1 cellular context compared by ENCODE assay signal in the genomic region with DNA sequence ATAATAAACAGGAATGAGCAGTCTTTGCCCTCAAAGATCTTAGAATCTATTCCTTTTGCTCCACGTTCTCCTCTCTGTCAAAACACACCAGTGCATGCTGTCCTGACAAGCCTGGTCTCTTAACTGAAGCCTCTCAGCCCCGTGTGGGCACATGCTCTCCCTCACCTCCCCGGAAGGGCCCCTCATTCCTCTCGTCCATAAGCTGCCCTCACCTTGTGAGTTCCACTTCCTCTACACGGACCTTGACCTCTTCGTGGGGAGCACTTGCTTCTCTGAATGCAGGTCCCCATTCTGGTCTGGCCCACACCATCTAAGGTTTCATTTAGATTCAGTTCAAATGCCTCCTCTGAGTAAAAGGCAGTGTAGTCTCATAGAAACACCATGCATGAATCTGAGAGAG.
TF ChIP-seq lines count a peak whose summit lies in the region.

No MANE protein-coding gene starts in this region.

TF ChIP-seq in GM12878, 131 proteins besides CTCF, POLR2A, EP300 and RAD21 (continued from another document and continues in another):
- no peak for TF ChIP-seq MEF2A (IDR thresholded peaks at IDR 0.05; ENCODE audit: insufficient read depth, low read depth, low read length)
- no peak for TF ChIP-seq ASH2L (IDR thresholded peaks at IDR 0.05; ENCODE audit: borderline replicate concordance, low read depth)
- TF ChIP-seq RELA (IDR thresholded peaks at IDR 0.05; ENCODE audit: borderline replicate concordance, partially characterized antibody): no peak
- TF ChIP-seq HDAC2 (IDR thresholded peaks at IDR 0.05): no peak
- TF ChIP-seq ZBED1 (IDR thresholded peaks at IDR 0.05; ENCODE audit: borderline replicate concordance): no peak
- TF ChIP-seq, protein P1, sequence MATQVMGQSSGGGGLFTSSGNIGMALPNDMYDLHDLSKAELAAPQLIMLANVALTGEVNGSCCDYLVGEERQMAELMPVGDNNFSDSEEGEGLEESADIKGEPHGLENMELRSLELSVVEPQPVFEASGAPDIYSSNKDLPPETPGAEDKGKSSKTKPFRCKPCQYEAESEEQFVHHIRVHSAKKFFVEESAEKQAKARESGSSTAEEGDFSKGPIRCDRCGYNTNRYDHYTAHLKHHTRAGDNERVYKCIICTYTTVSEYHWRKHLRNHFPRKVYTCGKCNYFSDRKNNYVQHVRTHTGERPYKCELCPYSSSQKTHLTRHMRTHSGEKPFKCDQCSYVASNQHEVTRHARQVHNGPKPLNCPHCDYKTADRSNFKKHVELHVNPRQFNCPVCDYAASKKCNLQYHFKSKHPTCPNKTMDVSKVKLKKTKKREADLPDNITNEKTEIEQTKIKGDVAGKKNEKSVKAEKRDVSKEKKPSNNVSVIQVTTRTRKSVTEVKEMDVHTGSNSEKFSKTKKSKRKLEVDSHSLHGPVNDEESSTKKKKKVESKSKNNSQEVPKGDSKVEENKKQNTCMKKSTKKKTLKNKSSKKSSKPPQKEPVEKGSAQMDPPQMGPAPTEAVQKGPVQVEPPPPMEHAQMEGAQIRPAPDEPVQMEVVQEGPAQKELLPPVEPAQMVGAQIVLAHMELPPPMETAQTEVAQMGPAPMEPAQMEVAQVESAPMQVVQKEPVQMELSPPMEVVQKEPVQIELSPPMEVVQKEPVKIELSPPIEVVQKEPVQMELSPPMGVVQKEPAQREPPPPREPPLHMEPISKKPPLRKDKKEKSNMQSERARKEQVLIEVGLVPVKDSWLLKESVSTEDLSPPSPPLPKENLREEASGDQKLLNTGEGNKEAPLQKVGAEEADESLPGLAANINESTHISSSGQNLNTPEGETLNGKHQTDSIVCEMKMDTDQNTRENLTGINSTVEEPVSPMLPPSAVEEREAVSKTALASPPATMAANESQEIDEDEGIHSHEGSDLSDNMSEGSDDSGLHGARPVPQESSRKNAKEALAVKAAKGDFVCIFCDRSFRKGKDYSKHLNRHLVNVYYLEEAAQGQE (IDR thresholded peaks at IDR 0.05; ENCODE audit: low read depth, low read length): no peak
- no peak for TF ChIP-seq MXI1 (IDR thresholded peaks at IDR 0.05; ENCODE audit: low read depth, low read length)
- TF ChIP-seq CHD1 (IDR thresholded peaks at IDR 0.05; ENCODE audit: low read depth, low read length): no peak
- TF ChIP-seq IRF4 (IDR thresholded peaks at IDR 0.05; ENCODE audit: low read depth, low read length): peak; percentile 34; the same call in 1 of the 2 replicates
- TF ChIP-seq ZZZ3 (IDR thresholded peaks at IDR 0.05; ENCODE audit: control insufficient read depth, insufficient read length, low read depth): no peak
- TF ChIP-seq, protein P2, sequence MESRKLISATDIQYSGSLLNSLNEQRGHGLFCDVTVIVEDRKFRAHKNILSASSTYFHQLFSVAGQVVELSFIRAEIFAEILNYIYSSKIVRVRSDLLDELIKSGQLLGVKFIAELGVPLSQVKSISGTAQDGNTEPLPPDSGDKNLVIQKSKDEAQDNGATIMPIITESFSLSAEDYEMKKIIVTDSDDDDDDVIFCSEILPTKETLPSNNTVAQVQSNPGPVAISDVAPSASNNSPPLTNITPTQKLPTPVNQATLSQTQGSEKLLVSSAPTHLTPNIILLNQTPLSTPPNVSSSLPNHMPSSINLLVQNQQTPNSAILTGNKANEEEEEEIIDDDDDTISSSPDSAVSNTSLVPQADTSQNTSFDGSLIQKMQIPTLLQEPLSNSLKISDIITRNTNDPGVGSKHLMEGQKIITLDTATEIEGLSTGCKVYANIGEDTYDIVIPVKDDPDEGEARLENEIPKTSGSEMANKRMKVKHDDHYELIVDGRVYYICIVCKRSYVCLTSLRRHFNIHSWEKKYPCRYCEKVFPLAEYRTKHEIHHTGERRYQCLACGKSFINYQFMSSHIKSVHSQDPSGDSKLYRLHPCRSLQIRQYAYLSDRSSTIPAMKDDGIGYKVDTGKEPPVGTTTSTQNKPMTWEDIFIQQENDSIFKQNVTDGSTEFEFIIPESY (IDR thresholded peaks at IDR 0.05): no peak
- TF ChIP-seq, protein P3, sequence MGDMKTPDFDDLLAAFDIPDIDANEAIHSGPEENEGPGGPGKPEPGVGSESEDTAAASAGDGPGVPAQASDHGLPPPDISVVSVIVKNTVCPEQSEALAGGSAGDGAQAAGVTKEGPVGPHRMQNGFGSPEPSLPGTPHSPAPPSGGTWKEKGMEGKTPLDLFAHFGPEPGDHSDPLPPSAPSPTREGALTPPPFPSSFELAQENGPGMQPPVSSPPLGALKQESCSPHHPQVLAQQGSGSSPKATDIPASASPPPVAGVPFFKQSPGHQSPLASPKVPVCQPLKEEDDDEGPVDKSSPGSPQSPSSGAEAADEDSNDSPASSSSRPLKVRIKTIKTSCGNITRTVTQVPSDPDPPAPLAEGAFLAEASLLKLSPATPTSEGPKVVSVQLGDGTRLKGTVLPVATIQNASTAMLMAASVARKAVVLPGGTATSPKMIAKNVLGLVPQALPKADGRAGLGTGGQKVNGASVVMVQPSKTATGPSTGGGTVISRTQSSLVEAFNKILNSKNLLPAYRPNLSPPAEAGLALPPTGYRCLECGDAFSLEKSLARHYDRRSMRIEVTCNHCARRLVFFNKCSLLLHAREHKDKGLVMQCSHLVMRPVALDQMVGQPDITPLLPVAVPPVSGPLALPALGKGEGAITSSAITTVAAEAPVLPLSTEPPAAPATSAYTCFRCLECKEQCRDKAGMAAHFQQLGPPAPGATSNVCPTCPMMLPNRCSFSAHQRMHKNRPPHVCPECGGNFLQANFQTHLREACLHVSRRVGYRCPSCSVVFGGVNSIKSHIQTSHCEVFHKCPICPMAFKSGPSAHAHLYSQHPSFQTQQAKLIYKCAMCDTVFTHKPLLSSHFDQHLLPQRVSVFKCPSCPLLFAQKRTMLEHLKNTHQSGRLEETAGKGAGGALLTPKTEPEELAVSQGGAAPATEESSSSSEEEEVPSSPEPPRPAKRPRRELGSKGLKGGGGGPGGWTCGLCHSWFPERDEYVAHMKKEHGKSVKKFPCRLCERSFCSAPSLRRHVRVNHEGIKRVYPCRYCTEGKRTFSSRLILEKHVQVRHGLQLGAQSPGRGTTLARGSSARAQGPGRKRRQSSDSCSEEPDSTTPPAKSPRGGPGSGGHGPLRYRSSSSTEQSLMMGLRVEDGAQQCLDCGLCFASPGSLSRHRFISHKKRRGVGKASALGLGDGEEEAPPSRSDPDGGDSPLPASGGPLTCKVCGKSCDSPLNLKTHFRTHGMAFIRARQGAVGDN (IDR thresholded peaks at IDR 0.05): peak; percentile 98
- TF ChIP-seq NR2C2 (IDR thresholded peaks at IDR 0.05; ENCODE audit: borderline replicate concordance, control insufficient read depth, insufficient read length, low read depth): no peak
- TF ChIP-seq JUND (IDR thresholded peaks at IDR 0.05; ENCODE audit: low read depth, low read length): no peak
- TF ChIP-seq, protein P4, sequence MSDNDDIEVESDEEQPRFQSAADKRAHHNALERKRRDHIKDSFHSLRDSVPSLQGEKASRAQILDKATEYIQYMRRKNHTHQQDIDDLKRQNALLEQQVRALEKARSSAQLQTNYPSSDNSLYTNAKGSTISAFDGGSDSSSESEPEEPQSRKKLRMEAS (IDR thresholded peaks at IDR 0.05; ENCODE audit: low read depth, low read length): peak; percentile 31; the same call in 1 of the 2 replicates
- TF ChIP-seq FOXM1 (IDR thresholded peaks at IDR 0.05; ENCODE audit: low read depth, low read length): no peak
- TF ChIP-seq, protein P5, sequence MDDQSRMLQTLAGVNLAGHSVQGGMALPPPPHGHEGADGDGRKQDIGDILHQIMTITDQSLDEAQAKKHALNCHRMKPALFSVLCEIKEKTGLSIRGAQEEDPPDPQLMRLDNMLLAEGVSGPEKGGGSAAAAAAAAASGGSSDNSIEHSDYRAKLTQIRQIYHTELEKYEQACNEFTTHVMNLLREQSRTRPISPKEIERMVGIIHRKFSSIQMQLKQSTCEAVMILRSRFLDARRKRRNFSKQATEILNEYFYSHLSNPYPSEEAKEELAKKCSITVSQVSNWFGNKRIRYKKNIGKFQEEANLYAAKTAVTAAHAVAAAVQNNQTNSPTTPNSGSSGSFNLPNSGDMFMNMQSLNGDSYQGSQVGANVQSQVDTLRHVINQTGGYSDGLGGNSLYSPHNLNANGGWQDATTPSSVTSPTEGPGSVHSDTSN (IDR thresholded peaks at IDR 0.05; ENCODE audit: insufficient replicate concordance, low read depth, low read length): no peak
- no peak for TF ChIP-seq SIN3A (IDR thresholded peaks at IDR 0.05; ENCODE audit: low read depth, low read length)
- TF ChIP-seq, protein P6, sequence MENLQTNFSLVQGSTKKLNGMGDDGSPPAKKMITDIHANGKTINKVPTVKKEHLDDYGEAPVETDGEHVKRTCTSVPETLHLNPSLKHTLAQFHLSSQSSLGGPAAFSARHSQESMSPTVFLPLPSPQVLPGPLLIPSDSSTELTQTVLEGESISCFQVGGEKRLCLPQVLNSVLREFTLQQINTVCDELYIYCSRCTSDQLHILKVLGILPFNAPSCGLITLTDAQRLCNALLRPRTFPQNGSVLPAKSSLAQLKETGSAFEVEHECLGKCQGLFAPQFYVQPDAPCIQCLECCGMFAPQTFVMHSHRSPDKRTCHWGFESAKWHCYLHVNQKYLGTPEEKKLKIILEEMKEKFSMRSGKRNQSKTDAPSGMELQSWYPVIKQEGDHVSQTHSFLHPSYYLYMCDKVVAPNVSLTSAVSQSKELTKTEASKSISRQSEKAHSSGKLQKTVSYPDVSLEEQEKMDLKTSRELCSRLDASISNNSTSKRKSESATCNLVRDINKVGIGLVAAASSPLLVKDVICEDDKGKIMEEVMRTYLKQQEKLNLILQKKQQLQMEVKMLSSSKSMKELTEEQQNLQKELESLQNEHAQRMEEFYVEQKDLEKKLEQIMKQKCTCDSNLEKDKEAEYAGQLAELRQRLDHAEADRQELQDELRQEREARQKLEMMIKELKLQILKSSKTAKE (IDR thresholded peaks at IDR 0.05; ENCODE audit: low read depth, poor library complexity, severe bottlenecking): no peak
- TF ChIP-seq RFX5 (IDR thresholded peaks at IDR 0.05; ENCODE audit: low read depth, low read length): no peak
- TF ChIP-seq, protein P7, sequence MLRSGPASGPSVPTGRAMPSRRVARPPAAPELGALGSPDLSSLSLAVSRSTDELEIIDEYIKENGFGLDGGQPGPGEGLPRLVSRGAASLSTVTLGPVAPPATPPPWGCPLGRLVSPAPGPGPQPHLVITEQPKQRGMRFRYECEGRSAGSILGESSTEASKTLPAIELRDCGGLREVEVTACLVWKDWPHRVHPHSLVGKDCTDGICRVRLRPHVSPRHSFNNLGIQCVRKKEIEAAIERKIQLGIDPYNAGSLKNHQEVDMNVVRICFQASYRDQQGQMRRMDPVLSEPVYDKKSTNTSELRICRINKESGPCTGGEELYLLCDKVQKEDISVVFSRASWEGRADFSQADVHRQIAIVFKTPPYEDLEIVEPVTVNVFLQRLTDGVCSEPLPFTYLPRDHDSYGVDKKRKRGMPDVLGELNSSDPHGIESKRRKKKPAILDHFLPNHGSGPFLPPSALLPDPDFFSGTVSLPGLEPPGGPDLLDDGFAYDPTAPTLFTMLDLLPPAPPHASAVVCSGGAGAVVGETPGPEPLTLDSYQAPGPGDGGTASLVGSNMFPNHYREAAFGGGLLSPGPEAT (IDR thresholded peaks at IDR 0.05; ENCODE audit: low read depth): no peak
- no peak for TF ChIP-seq BCL11A (IDR thresholded peaks at IDR 0.05; ENCODE audit: low read depth, low read length)
- TF ChIP-seq RBBP5 (conservative IDR thresholded peaks at IDR 0.05): no peak
- TF ChIP-seq YY1 (IDR thresholded peaks at IDR 0.05; ENCODE audit: low read depth, low read length): no peak
- TF ChIP-seq, protein P8, sequence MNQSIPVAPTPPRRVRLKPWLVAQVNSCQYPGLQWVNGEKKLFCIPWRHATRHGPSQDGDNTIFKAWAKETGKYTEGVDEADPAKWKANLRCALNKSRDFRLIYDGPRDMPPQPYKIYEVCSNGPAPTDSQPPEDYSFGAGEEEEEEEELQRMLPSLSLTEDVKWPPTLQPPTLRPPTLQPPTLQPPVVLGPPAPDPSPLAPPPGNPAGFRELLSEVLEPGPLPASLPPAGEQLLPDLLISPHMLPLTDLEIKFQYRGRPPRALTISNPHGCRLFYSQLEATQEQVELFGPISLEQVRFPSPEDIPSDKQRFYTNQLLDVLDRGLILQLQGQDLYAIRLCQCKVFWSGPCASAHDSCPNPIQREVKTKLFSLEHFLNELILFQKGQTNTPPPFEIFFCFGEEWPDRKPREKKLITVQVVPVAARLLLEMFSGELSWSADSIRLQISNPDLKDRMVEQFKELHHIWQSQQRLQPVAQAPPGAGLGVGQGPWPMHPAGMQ (IDR thresholded peaks at IDR 0.05; ENCODE audit: borderline replicate concordance): no peak
- no peak for TF ChIP-seq SRF (IDR thresholded peaks at IDR 0.05; ENCODE audit: low read depth in 2 of 2, low read length in 2 of 2)
- TF ChIP-seq SREBF2 (IDR thresholded peaks at IDR 0.05; ENCODE audit: low read length): no peak
- TF ChIP-seq, protein P9, sequence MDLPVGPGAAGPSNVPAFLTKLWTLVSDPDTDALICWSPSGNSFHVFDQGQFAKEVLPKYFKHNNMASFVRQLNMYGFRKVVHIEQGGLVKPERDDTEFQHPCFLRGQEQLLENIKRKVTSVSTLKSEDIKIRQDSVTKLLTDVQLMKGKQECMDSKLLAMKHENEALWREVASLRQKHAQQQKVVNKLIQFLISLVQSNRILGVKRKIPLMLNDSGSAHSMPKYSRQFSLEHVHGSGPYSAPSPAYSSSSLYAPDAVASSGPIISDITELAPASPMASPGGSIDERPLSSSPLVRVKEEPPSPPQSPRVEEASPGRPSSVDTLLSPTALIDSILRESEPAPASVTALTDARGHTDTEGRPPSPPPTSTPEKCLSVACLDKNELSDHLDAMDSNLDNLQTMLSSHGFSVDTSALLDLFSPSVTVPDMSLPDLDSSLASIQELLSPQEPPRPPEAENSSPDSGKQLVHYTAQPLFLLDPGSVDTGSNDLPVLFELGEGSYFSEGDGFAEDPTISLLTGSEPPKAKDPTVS (IDR thresholded peaks at IDR 0.05; ENCODE audit: low read depth, low read length): no peak
- no peak for TF ChIP-seq HDAC6 (IDR thresholded peaks at IDR 0.05; ENCODE audit: unreplicated experiment)
- no peak for TF ChIP-seq TCF12 (IDR thresholded peaks at IDR 0.05; ENCODE audit: low read depth, low read length)
- TF ChIP-seq EZH2 (IDR thresholded peaks at IDR 0.05; ENCODE audit: borderline replicate concordance, control insufficient read depth, low read depth, low read length): no peak
- peak; percentile 61 for TF ChIP-seq SP1 (IDR thresholded peaks at IDR 0.05; ENCODE audit: low read depth, low read length)
- TF ChIP-seq NRF1 (conservative IDR thresholded peaks at IDR 0.05; ENCODE audit: low read depth, low read length): no peak
- TF ChIP-seq, protein P10, sequence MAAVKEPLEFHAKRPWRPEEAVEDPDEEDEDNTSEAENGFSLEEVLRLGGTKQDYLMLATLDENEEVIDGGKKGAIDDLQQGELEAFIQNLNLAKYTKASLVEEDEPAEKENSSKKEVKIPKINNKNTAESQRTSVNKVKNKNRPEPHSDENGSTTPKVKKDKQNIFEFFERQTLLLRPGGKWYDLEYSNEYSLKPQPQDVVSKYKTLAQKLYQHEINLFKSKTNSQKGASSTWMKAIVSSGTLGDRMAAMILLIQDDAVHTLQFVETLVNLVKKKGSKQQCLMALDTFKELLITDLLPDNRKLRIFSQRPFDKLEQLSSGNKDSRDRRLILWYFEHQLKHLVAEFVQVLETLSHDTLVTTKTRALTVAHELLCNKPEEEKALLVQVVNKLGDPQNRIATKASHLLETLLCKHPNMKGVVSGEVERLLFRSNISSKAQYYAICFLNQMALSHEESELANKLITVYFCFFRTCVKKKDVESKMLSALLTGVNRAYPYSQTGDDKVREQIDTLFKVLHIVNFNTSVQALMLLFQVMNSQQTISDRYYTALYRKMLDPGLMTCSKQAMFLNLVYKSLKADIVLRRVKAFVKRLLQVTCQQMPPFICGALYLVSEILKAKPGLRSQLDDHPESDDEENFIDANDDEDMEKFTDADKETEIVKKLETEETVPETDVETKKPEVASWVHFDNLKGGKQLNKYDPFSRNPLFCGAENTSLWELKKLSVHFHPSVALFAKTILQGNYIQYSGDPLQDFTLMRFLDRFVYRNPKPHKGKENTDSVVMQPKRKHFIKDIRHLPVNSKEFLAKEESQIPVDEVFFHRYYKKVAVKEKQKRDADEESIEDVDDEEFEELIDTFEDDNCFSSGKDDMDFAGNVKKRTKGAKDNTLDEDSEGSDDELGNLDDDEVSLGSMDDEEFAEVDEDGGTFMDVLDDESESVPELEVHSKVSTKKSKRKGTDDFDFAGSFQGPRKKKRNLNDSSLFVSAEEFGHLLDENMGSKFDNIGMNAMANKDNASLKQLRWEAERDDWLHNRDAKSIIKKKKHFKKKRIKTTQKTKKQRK (IDR thresholded peaks at IDR 0.05; ENCODE audit: low read depth, low read length): no peak
